In the genomic region with DNA sequence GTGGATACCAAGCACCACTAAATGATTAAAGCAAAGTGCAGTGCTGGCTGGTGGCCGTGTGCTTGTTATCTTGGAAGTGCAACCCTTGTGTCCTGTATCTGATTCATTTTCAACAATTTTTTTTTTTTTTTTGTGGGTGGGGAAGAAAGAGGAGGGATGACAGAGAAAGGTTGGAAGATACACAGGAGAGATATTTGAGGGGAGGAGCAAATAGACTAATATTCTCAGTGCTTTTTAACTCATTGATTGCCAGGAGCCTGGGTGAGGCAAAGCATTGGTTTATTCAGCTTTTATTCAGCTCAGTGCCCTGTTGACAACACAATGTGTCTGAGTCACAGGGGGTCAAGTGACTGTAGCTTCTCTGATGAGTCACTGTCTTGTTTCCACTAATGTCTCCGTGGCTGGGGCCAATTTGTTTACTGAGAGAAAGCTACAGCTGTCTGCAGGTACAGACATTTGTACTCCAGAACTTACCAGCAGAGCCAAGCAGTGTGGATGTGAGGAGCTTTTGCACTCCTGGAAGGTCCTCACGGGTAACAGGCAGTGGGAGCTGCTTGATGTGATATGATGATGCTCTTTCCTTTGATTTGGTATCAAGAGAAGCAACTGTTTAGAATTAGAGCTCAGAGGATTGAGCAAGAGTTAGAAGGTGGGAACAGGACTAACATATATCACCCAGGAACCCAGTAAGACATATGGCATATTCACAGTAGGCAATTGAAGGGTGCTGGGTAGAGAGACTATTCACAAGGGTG, we compare ENCODE assay signal across 1 cellular context.
A peak's percentile ranks its signal among the peaks of the same experiment; 100 is the strongest.
TF ChIP-seq lines count a peak whose summit lies in the region.

No MANE protein-coding gene starts in this region.

TF ChIP-seq in K562, 482 proteins besides CTCF, POLR2A, EP300 and RAD21 (continued from another document and continues in another):
- TF ChIP-seq, protein P1, sequence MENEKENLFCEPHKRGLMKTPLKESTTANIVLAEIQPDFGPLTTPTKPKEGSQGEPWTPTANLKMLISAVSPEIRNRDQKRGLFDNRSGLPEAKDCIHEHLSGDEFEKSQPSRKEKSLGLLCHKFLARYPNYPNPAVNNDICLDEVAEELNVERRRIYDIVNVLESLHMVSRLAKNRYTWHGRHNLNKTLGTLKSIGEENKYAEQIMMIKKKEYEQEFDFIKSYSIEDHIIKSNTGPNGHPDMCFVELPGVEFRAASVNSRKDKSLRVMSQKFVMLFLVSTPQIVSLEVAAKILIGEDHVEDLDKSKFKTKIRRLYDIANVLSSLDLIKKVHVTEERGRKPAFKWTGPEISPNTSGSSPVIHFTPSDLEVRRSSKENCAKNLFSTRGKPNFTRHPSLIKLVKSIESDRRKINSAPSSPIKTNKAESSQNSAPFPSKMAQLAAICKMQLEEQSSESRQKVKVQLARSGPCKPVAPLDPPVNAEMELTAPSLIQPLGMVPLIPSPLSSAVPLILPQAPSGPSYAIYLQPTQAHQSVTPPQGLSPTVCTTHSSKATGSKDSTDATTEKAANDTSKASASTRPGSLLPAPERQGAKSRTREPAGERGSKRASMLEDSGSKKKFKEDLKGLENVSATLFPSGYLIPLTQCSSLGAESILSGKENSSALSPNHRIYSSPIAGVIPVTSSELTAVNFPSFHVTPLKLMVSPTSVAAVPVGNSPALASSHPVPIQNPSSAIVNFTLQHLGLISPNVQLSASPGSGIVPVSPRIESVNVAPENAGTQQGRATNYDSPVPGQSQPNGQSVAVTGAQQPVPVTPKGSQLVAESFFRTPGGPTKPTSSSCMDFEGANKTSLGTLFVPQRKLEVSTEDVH (IDR thresholded peaks at IDR 0.05; ENCODE audit: low read depth, partially characterized antibody): no peak
- TF ChIP-seq TBP (optimal IDR thresholded peaks at IDR 0.05; ENCODE audit: low read depth, low read length) (no peak), FOS (IDR thresholded peaks at IDR 0.05; ENCODE audit: extremely low read depth, insufficient read length) (peak; percentile 59), ZNF561 (CRISPR knock-in tag; conservative IDR thresholded peaks at IDR 0.05) (no peak), THRAP3 (IDR thresholded peaks at IDR 0.05; ENCODE audit: borderline replicate concordance) (no peak), SOX6 (IDR thresholded peaks at IDR 0.05) (peak; percentile 73), SMARCA4 (IDR thresholded peaks at IDR 0.05) (peak; percentile 83), ZNF589 (CRISPR knock-in tag; IDR thresholded peaks at IDR 0.05; ENCODE audit: low read depth) (0 out of 2 replicates have a peak, but pooled peaks have one; percentile 40), MEF2A (IDR thresholded peaks at IDR 0.05; ENCODE audit: control insufficient read depth, low read depth, low read length) (no peak), KDM1A (IDR thresholded peaks at IDR 0.05) (peak in 1 of 2 experiments; percentile 44; a peak in 2 of 4 replicates), CBFA2T2 (conservative IDR thresholded peaks at IDR 0.05) (peak; percentile 12; the same call in 1 of the 2 replicates), HEY1 (CRISPR knock-in tag; IDR thresholded peaks at IDR 0.05; ENCODE audit: borderline replicate concordance) (no peak), CHD1 (IDR thresholded peaks at IDR 0.05; ENCODE audit: low read length) (no peak), C11orf30 (IDR thresholded peaks at IDR 0.05; ENCODE audit: low read depth) (peak; percentile 4; the same call in 1 of the 2 replicates), WHSC1 (IDR thresholded peaks at IDR 0.05; ENCODE audit: low read length) (no peak), SMARCE1 (IDR thresholded peaks at IDR 0.05) (peak; percentile 79), ZNF143 (CRISPR knock-in tag; IDR thresholded peaks at IDR 0.05) (no peak), MYNN (IDR thresholded peaks at IDR 0.05) (no peak), MYNN (CRISPR knock-in tag; IDR thresholded peaks at IDR 0.05) (no peak), XRCC4 (IDR thresholded peaks at IDR 0.05; ENCODE audit: extremely low read depth, insufficient read depth, insufficient read length) (no peak), HNRNPK (IDR thresholded peaks at IDR 0.05; ENCODE audit: low read depth, low read length, poor library complexity, severe bottlenecking) (no peak), TAL1 (IDR thresholded peaks at IDR 0.05) (peak; percentile 24; the same call in 1 of the 2 replicates), SMC3 (conservative IDR thresholded peaks at IDR 0.05; ENCODE audit: insufficient read depth, low read depth, low read length) (no peak), NR2C2 (CRISPR knock-in tag; IDR thresholded peaks at IDR 0.05) (no peak), NR2C2 (tag; IDR thresholded peaks at IDR 0.05) (peak; percentile 58; the same call in 1 of the 2 replicates), BHLHE40 (IDR thresholded peaks at IDR 0.05; ENCODE audit: low read length) (peak; percentile 35; the same call in 1 of the 2 replicates), JUND (IDR thresholded peaks at IDR 0.05; ENCODE audit: borderline replicate concordance, low read depth, low read length) (peak; percentile 93), JUND (tag; IDR thresholded peaks at IDR 0.05; ENCODE audit: borderline replicate concordance, low read depth, low read length) (peak; percentile 97), CCNT2 (IDR thresholded peaks at IDR 0.05; ENCODE audit: borderline replicate concordance, extremely low read depth, insufficient read length, low read depth, low read length) (no peak), SMAD2 (IDR thresholded peaks at IDR 0.05; ENCODE audit: low read depth, low read length) (no peak), DPF2 (IDR thresholded peaks at IDR 0.05) (peak; percentile 65; the same call in 1 of the 2 replicates), FOXA1 (IDR thresholded peaks at IDR 0.05; ENCODE audit: borderline replicate concordance) (no peak), OTX1 (CRISPR knock-in tag; IDR thresholded peaks at IDR 0.05) (no peak), ZNF785 (CRISPR knock-in tag; IDR thresholded peaks at IDR 0.05) (no peak), MYBL2 (IDR thresholded peaks at IDR 0.05; ENCODE audit: low read depth) (no peak), MYBL2 (CRISPR knock-in tag; IDR thresholded peaks at IDR 0.05; ENCODE audit: borderline replicate concordance) (no peak), HMG20B (CRISPR knock-in tag; IDR thresholded peaks at IDR 0.05) (no peak), NFE2 (IDR thresholded peaks at IDR 0.05; ENCODE audit: low read depth) (peak; percentile 54), MCM5 (IDR thresholded peaks at IDR 0.05; ENCODE audit: low read depth) (no peak), KHSRP (IDR thresholded peaks at IDR 0.05) (no peak)
- TF ChIP-seq, protein P2, sequence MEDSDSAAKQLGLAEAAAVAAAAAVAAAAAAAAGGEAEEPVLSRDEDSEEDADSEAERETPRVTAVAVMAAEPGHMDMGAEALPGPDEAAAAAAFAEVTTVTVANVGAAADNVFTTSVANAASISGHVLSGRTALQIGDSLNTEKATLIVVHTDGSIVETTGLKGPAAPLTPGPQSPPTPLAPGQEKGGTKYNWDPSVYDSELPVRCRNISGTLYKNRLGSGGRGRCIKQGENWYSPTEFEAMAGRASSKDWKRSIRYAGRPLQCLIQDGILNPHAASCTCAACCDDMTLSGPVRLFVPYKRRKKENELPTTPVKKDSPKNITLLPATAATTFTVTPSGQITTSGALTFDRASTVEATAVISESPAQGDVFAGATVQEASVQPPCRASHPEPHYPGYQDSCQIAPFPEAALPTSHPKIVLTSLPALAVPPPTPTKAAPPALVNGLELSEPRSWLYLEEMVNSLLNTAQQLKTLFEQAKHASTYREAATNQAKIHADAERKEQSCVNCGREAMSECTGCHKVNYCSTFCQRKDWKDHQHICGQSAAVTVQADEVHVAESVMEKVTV (CRISPR knock-in tag; IDR thresholded peaks at IDR 0.05): no peak
- TF ChIP-seq, protein P3, sequence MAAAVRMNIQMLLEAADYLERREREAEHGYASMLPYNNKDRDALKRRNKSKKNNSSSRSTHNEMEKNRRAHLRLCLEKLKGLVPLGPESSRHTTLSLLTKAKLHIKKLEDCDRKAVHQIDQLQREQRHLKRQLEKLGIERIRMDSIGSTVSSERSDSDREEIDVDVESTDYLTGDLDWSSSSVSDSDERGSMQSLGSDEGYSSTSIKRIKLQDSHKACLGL (CRISPR knock-in tag; IDR thresholded peaks at IDR 0.05; ENCODE audit: borderline replicate concordance, poor library complexity, severe bottlenecking): no peak
- TF ChIP-seq, protein P4, sequence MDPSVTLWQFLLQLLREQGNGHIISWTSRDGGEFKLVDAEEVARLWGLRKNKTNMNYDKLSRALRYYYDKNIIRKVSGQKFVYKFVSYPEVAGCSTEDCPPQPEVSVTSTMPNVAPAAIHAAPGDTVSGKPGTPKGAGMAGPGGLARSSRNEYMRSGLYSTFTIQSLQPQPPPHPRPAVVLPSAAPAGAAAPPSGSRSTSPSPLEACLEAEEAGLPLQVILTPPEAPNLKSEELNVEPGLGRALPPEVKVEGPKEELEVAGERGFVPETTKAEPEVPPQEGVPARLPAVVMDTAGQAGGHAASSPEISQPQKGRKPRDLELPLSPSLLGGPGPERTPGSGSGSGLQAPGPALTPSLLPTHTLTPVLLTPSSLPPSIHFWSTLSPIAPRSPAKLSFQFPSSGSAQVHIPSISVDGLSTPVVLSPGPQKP (CRISPR knock-in tag; IDR thresholded peaks at IDR 0.05): no peak
- TF ChIP-seq, protein P5, sequence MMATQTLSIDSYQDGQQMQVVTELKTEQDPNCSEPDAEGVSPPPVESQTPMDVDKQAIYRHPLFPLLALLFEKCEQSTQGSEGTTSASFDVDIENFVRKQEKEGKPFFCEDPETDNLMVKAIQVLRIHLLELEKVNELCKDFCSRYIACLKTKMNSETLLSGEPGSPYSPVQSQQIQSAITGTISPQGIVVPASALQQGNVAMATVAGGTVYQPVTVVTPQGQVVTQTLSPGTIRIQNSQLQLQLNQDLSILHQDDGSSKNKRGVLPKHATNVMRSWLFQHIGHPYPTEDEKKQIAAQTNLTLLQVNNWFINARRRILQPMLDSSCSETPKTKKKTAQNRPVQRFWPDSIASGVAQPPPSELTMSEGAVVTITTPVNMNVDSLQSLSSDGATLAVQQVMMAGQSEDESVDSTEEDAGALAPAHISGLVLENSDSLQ (IDR thresholded peaks at IDR 0.05): no peak
- TF ChIP-seq, protein P6, sequence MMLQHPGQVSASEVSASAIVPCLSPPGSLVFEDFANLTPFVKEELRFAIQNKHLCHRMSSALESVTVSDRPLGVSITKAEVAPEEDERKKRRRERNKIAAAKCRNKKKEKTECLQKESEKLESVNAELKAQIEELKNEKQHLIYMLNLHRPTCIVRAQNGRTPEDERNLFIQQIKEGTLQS (IDR thresholded peaks at IDR 0.05): peak; percentile 93
- TF ChIP-seq, protein P6 (CRISPR knock-in tag; conservative IDR thresholded peaks at IDR 0.05): no peak; the same call in 1 of the 2 replicates
- TF ChIP-seq, protein P7, sequence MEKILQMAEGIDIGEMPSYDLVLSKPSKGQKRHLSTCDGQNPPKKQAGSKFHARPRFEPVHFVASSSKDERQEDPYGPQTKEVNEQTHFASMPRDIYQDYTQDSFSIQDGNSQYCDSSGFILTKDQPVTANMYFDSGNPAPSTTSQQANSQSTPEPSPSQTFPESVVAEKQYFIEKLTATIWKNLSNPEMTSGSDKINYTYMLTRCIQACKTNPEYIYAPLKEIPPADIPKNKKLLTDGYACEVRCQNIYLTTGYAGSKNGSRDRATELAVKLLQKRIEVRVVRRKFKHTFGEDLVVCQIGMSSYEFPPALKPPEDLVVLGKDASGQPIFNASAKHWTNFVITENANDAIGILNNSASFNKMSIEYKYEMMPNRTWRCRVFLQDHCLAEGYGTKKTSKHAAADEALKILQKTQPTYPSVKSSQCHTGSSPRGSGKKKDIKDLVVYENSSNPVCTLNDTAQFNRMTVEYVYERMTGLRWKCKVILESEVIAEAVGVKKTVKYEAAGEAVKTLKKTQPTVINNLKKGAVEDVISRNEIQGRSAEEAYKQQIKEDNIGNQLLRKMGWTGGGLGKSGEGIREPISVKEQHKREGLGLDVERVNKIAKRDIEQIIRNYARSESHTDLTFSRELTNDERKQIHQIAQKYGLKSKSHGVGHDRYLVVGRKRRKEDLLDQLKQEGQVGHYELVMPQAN (IDR thresholded peaks at IDR 0.05; ENCODE audit: borderline replicate concordance): no peak
- TF ChIP-seq, protein P8, sequence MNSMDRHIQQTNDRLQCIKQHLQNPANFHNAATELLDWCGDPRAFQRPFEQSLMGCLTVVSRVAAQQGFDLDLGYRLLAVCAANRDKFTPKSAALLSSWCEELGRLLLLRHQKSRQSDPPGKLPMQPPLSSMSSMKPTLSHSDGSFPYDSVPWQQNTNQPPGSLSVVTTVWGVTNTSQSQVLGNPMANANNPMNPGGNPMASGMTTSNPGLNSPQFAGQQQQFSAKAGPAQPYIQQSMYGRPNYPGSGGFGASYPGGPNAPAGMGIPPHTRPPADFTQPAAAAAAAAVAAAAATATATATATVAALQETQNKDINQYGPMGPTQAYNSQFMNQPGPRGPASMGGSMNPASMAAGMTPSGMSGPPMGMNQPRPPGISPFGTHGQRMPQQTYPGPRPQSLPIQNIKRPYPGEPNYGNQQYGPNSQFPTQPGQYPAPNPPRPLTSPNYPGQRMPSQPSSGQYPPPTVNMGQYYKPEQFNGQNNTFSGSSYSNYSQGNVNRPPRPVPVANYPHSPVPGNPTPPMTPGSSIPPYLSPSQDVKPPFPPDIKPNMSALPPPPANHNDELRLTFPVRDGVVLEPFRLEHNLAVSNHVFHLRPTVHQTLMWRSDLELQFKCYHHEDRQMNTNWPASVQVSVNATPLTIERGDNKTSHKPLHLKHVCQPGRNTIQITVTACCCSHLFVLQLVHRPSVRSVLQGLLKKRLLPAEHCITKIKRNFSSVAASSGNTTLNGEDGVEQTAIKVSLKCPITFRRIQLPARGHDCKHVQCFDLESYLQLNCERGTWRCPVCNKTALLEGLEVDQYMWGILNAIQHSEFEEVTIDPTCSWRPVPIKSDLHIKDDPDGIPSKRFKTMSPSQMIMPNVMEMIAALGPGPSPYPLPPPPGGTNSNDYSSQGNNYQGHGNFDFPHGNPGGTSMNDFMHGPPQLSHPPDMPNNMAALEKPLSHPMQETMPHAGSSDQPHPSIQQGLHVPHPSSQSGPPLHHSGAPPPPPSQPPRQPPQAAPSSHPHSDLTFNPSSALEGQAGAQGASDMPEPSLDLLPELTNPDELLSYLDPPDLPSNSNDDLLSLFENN (IDR thresholded peaks at IDR 0.05; ENCODE audit: low read depth in 2 of 2, low read length in 2 of 2): no peak
- TF ChIP-seq, protein P9, sequence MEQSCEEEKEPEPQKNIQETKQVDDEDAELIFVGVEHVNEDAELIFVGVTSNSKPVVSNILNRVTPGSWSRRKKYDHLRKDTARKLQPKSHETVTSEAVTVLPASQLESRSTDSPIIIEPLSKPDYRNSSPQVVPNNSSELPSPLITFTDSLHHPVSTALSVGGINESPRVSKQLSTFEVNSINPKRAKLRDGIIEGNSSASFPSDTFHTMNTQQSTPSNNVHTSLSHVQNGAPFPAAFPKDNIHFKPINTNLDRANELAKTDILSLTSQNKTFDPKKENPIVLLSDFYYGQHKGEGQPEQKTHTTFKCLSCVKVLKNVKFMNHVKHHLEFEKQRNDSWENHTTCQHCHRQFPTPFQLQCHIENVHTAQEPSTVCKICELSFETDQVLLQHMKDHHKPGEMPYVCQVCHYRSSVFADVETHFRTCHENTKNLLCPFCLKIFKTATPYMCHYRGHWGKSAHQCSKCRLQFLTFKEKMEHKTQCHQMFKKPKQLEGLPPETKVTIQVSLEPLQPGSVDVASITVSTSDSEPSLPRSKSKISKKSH (CRISPR knock-in tag; IDR thresholded peaks at IDR 0.05): no peak
